Comparison of ENCODE assay signal across 1 cellular context in the genomic region with DNA sequence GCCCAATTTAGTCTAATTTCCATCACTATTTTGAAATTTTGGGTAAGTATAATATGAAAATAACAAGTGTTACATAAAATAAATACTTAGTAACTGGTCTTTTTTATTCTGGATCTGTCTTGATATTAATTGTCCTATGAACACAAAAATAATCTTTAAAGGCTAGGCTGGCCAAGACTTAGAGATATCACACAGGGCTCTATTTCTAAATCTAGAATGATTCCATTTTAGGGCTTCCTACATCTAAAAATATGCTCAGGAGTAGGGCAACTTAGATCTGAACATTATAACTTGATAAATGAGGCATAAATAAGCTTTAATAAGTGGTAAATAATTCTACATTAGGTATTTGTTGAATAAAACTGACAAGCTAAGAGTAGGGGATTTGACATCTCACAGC.
TF ChIP-seq lines count a peak whose summit lies in the region.

No MANE protein-coding gene starts in this region.

TF ChIP-seq in HCT116, 20 proteins besides CTCF, POLR2A, EP300 and RAD21:
- TF ChIP-seq, protein P1, sequence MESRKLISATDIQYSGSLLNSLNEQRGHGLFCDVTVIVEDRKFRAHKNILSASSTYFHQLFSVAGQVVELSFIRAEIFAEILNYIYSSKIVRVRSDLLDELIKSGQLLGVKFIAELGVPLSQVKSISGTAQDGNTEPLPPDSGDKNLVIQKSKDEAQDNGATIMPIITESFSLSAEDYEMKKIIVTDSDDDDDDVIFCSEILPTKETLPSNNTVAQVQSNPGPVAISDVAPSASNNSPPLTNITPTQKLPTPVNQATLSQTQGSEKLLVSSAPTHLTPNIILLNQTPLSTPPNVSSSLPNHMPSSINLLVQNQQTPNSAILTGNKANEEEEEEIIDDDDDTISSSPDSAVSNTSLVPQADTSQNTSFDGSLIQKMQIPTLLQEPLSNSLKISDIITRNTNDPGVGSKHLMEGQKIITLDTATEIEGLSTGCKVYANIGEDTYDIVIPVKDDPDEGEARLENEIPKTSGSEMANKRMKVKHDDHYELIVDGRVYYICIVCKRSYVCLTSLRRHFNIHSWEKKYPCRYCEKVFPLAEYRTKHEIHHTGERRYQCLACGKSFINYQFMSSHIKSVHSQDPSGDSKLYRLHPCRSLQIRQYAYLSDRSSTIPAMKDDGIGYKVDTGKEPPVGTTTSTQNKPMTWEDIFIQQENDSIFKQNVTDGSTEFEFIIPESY (IDR thresholded peaks at IDR 0.05; ENCODE audit: extremely low read depth, insufficient replicate concordance, low read length): no peak
- TF ChIP-seq ZFX (IDR thresholded peaks at IDR 0.05) (no peak), SIN3A (IDR thresholded peaks at IDR 0.05; ENCODE audit: low read depth) (no peak), ELF1 (IDR thresholded peaks at IDR 0.05; ENCODE audit: borderline replicate concordance, low read depth) (no peak), SRF (IDR thresholded peaks at IDR 0.05; ENCODE audit: low read depth) (no peak), CEBPB (IDR thresholded peaks at IDR 0.05; ENCODE audit: low read depth) (no peak)
- TF ChIP-seq, protein P2, sequence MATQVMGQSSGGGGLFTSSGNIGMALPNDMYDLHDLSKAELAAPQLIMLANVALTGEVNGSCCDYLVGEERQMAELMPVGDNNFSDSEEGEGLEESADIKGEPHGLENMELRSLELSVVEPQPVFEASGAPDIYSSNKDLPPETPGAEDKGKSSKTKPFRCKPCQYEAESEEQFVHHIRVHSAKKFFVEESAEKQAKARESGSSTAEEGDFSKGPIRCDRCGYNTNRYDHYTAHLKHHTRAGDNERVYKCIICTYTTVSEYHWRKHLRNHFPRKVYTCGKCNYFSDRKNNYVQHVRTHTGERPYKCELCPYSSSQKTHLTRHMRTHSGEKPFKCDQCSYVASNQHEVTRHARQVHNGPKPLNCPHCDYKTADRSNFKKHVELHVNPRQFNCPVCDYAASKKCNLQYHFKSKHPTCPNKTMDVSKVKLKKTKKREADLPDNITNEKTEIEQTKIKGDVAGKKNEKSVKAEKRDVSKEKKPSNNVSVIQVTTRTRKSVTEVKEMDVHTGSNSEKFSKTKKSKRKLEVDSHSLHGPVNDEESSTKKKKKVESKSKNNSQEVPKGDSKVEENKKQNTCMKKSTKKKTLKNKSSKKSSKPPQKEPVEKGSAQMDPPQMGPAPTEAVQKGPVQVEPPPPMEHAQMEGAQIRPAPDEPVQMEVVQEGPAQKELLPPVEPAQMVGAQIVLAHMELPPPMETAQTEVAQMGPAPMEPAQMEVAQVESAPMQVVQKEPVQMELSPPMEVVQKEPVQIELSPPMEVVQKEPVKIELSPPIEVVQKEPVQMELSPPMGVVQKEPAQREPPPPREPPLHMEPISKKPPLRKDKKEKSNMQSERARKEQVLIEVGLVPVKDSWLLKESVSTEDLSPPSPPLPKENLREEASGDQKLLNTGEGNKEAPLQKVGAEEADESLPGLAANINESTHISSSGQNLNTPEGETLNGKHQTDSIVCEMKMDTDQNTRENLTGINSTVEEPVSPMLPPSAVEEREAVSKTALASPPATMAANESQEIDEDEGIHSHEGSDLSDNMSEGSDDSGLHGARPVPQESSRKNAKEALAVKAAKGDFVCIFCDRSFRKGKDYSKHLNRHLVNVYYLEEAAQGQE (IDR thresholded peaks at IDR 0.05; ENCODE audit: low read depth): no peak
TF ChIP-seq in HCT116: peak in this region for 0.
